ENCODE assay signal across 8 cellular contexts in genomic region chr7:158830211-158830723, GRCh38. TPM values are rescaled to one million over a fixed set of nuclear protein-coding genes. Genes with fewer than 3 reads are reported as not detected.
DNase-seq lines count a peak whose midpoint lies in the region; ATAC-seq, FAIRE-seq and TF ChIP-seq lines count a peak whose summit lies in the region.

No MANE protein-coding gene starts in this region.

- no peak for TF ChIP-seq CTCF in CD8-positive, alpha-beta T cell (IDR thresholded peaks at IDR 0.05)
- no peak for TF ChIP-seq CTCF in Peyer's patch (IDR thresholded peaks at IDR 0.05)
- TF ChIP-seq CTCF in osteoblast (IDR thresholded peaks at IDR 0.05; ENCODE audit: extremely low read depth, low read depth, low read length), result no peak

- peaks cover 22% of the 10 kb centered on the region for H3K36me3 Mint-ChIP-seq in CD8-positive, alpha-beta T cell

- H3K4me1 Mint-ChIP-seq in CD8-positive, alpha-beta T cell (ENCODE audit: low read depth), result peaks cover 33% of the 10 kb centered on the region

- H2AFZ ChIP-seq in osteoblast (ENCODE audit: low read length), result peak overlapping the region; percentile 82

- peak overlapping the region; percentile 96 for H3K4me2 ChIP-seq in osteoblast (ENCODE audit: insufficient read depth, low read length)

- intact Hi-C loops in CD8-positive, alpha-beta T cell (cut with DNase I, micrococcal nuclease), result loop anchor here (1.0 to 2.0 kb wide), 2 partner anchors 17 to 125 kb away; no protein-coding TSS in a partner anchor

- H3K27me3 Mint-ChIP-seq in CD8-positive, alpha-beta T cell (ENCODE audit: low read depth), result no peaks in the 10 kb centered on the region

- TF ChIP-seq POLR2A in Peyer's patch (IDR thresholded peaks at IDR 0.05), result no peak
- TF ChIP-seq POLR2A in GM12891 (IDR thresholded peaks at IDR 0.05; ENCODE audit: low read depth, low read length), result no peak

- H3K4me1 ChIP-seq in CD8-positive, alpha-beta T cell (ENCODE audit: insufficient read depth, low read length), result peaks cover 27% of the 10 kb centered on the region
- H3K4me1 ChIP-seq in Peyer's patch (peaks cover 0 to 21% (median 2%) of the 10 kb centered on the region in 4 donors), esophagus (ENCODE audit: control insufficient read depth in 2 of 2, insufficient read depth in 2 of 2, low read length in 1 of 2) (no peaks in the 10 kb centered on the region), osteoblast (ENCODE audit: insufficient read depth, low read length) (peaks cover 13% of the 10 kb centered on the region)

- H3K27ac ChIP-seq in CD8-positive, alpha-beta T cell (ENCODE audit: low read depth, low read length), result peak overlapping the region; percentile 93
- H3K27ac ChIP-seq in Peyer's patch (peak overlapping the region; percentile 97 to 99 (median 97)), esophagus (ENCODE audit: low read depth in 2 of 2, low read length in 1 of 2) (peak overlapping the region; percentile 99 to 100), osteoblast (ENCODE audit: low read depth, low read length) (peak overlapping the region; percentile 95)

- H3K79me2 ChIP-seq in osteoblast (ENCODE audit: insufficient read depth, low read length), result peaks cover 33% of the 10 kb centered on the region

- H3K4me3 Mint-ChIP-seq in CD8-positive, alpha-beta T cell, result peak overlapping the region; percentile 94

- no peaks in the 10 kb centered on the region for H3K9me3 Mint-ChIP-seq in CD8-positive, alpha-beta T cell

- no peaks in the 10 kb centered on the region for H3K9me3 ChIP-seq in CD8-positive, alpha-beta T cell (ENCODE audit: low read length)
- H3K9me3 ChIP-seq in Peyer's patch (no peaks in the 10 kb centered on the region), esophagus (ENCODE audit: control insufficient read depth in 2 of 2, insufficient read depth in 1 of 2, low read depth in 1 of 2, low read length in 1 of 2) (no peaks in the 10 kb centered on the region), osteoblast (ENCODE audit: low read depth, low read length) (no peaks in the 10 kb centered on the region)

- H3K27me3 ChIP-seq in CD8-positive, alpha-beta T cell (ENCODE audit: insufficient read depth, low read length), result no peaks in the 10 kb centered on the region
- H3K27me3 ChIP-seq in Peyer's patch (no peaks in the 10 kb centered on the region), esophagus (ENCODE audit: control insufficient read depth in 1 of 2, insufficient read depth in 2 of 2, low read length in 2 of 2) (no peaks in the 10 kb centered on the region), osteoblast (ENCODE audit: insufficient read depth, low read length) (no peaks in the 10 kb centered on the region)

- H3K4me3 ChIP-seq in CD8-positive, alpha-beta T cell (ENCODE audit: low read depth, low read length), result peak overlapping the region; percentile 75
- H3K4me3 ChIP-seq in Peyer's patch (peak overlapping the region; percentile 69 to 90 (median 82)), esophagus (ENCODE audit: low read depth in 1 of 2, low read length in 2 of 2) (peak overlapping the region; percentile 80 to 98), osteoblast (ENCODE audit: insufficient read depth, low read length) (peak overlapping the region; percentile 91)

- CTCF ChIA-PET in CD8-positive, alpha-beta T cell (lab: Charles Lee), result interaction anchor here (0.8 to 1.6 kb wide), 2 partner anchors 68 to 70 kb away, joined by 3 to 4 read pairs; no protein-coding TSS in a partner anchor

- 2% methylated on average over 14 of the region's 14 CpGs for WGBS in esophagus, 2 donors

- no peaks in the 10 kb centered on the region for H3K36me3 ChIP-seq in CD8-positive, alpha-beta T cell (ENCODE audit: insufficient read depth, low read length)
- no peaks in the 10 kb centered on the region for H3K36me3 ChIP-seq in Peyer's patch
- H3K36me3 ChIP-seq in esophagus (ENCODE audit: control insufficient read depth in 2 of 2, insufficient read depth in 2 of 2, low read length in 1 of 2), result no peaks in the 10 kb centered on the region
- H3K36me3 ChIP-seq in osteoblast (ENCODE audit: insufficient read depth, low read length), result no peaks in the 10 kb centered on the region

- POLR2A ChIA-PET in CD8-positive, alpha-beta T cell (lab: Charles Lee), result interaction anchor here (0.7 to 2.1 kb wide), 5 partner anchors 12 to 126 kb away, joined by 3 to 7 read pairs (median 4); partner anchors contain the start of gene NCAPG2

- H3K27ac Mint-ChIP-seq in CD8-positive, alpha-beta T cell, result peak overlapping the region; percentile 95

- H4K20me1 ChIP-seq in osteoblast (ENCODE audit: insufficient read depth, low read length), result peaks cover 8% of the 10 kb centered on the region

- no peak for ATAC-seq in CD8-positive, alpha-beta T cell
- no peak for ATAC-seq in HG02763 (IDR thresholded peaks at IDR 0.05; ENCODE audit: unreplicated experiment)

- no peak for FAIRE-seq in GM12891 (lab: Jason Lieb, UNC)

- peak in 1 of 7 experiments; percentile 24 for DNase-seq in CD8-positive, alpha-beta T cell
- DNase-seq in Peyer's patch (no peak), osteoblast (ENCODE audit: insufficient read length, low spot score, missing footprints) (peak; percentile 82), GM12891 (ENCODE audit: insufficient read length, low spot score) (no peak), NCI-H2029 treated with DMSO at 0.1 percent for 48 hours (lab: John Stamatoyannopoulos, UW) (no peak)
- DNase-seq in activated effector memory CD4-positive, alpha-beta T cell treated with Interleukin-2 at 50 U/mL for 16 hours, result no peak

TF ChIP-seq in GM12891, 5 proteins besides CTCF, POLR2A, EP300 and RAD21:
- TF ChIP-seq TAF1 (IDR thresholded peaks at IDR 0.05; ENCODE audit: low read depth, low read length), result no peak
- no peak for TF ChIP-seq POU2F2 (IDR thresholded peaks at IDR 0.05; ENCODE audit: low read depth, low read length)
- TF ChIP-seq PAX5 (IDR thresholded peaks at IDR 0.05; ENCODE audit: insufficient read depth, low read length, severe bottlenecking), result no peak
- no peak for TF ChIP-seq POLR2AphosphoS5 (IDR thresholded peaks at IDR 0.05; ENCODE audit: low read depth, low read length)
- no peak for TF ChIP-seq SPI1 (IDR thresholded peaks at IDR 0.05; ENCODE audit: low read depth, low read length)

RNA-seq across cellular contexts. Expression of gene ESYT2, which starts 1.0 kb away (rescaled TPM):
- 10 to 100 TPM; 76.8 to 84.4 TPM for total RNA-seq in CD8-positive, alpha-beta T cell
- total RNA-seq in Peyer's patch (100 to 1,000 TPM in 1 of 4 donors, 10 to 100 TPM in 3; 53.6 to 137 (median 71.0) TPM), osteoblast (126 and 132 TPM in 2 replicates)
- polyA plus RNA-seq in esophagus, result 10 to 100 TPM; 25.4 to 28.9 TPM
- 15.4 TPM for polyA plus RNA-seq in GM12891 (2012; ENCODE audit: low read depth, missing spikeins)

RNA-seq across cellular contexts. Expression of gene DYNC2I1, which starts 26.1 kb away (rescaled TPM):
- 10 to 100 TPM; 13.0 to 14.2 TPM for total RNA-seq in CD8-positive, alpha-beta T cell
- total RNA-seq in Peyer's patch (100 to 1,000 TPM in 1 of 4 donors, 10 to 100 TPM in 3; 22.9 to 107 (median 65.3) TPM), osteoblast (5.9 and 8.0 TPM in 2 replicates)
- 10 to 100 TPM in 1 of 2 donors, 1 to 10 TPM in 1; 6.0 to 12.5 TPM for polyA plus RNA-seq in esophagus
- 7.6 TPM for polyA plus RNA-seq in GM12891 (2012; ENCODE audit: low read depth, missing spikeins)
